ENCODE assay signal across 1 cellular context in the genomic region with DNA sequence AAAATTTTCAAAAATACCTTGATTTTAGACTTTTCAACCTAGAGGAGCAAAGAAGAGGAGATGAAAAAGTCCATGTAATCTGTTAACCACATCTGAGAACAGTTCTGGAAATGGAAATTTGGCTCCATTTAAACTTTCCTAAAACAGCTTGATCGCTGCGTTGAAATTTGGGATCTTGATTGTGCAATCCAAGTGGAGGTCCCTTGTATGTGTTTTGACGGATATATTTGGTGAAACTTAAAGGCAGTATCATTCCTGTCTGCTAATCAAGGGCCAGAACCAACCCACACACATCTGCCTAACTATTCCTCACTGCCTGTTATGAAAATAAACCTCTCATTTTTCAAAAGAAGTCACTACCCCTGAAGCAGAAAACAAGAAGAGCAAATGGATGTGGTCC.
TF ChIP-seq lines count a peak whose summit lies in the region.

No MANE protein-coding gene starts in this region.

TF ChIP-seq in SK-N-SH, 30 proteins besides CTCF, POLR2A, EP300 and RAD21 (continued from another document):
- TF ChIP-seq, protein P1, sequence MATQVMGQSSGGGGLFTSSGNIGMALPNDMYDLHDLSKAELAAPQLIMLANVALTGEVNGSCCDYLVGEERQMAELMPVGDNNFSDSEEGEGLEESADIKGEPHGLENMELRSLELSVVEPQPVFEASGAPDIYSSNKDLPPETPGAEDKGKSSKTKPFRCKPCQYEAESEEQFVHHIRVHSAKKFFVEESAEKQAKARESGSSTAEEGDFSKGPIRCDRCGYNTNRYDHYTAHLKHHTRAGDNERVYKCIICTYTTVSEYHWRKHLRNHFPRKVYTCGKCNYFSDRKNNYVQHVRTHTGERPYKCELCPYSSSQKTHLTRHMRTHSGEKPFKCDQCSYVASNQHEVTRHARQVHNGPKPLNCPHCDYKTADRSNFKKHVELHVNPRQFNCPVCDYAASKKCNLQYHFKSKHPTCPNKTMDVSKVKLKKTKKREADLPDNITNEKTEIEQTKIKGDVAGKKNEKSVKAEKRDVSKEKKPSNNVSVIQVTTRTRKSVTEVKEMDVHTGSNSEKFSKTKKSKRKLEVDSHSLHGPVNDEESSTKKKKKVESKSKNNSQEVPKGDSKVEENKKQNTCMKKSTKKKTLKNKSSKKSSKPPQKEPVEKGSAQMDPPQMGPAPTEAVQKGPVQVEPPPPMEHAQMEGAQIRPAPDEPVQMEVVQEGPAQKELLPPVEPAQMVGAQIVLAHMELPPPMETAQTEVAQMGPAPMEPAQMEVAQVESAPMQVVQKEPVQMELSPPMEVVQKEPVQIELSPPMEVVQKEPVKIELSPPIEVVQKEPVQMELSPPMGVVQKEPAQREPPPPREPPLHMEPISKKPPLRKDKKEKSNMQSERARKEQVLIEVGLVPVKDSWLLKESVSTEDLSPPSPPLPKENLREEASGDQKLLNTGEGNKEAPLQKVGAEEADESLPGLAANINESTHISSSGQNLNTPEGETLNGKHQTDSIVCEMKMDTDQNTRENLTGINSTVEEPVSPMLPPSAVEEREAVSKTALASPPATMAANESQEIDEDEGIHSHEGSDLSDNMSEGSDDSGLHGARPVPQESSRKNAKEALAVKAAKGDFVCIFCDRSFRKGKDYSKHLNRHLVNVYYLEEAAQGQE (IDR thresholded peaks at IDR 0.05; ENCODE audit: low read depth, low read length), result no peak
- TF ChIP-seq RXRA (IDR thresholded peaks at IDR 0.05; ENCODE audit: borderline replicate concordance, low read depth), result no peak
